Comparison of ENCODE assay signal across 19 cellular contexts in the genomic region with DNA sequence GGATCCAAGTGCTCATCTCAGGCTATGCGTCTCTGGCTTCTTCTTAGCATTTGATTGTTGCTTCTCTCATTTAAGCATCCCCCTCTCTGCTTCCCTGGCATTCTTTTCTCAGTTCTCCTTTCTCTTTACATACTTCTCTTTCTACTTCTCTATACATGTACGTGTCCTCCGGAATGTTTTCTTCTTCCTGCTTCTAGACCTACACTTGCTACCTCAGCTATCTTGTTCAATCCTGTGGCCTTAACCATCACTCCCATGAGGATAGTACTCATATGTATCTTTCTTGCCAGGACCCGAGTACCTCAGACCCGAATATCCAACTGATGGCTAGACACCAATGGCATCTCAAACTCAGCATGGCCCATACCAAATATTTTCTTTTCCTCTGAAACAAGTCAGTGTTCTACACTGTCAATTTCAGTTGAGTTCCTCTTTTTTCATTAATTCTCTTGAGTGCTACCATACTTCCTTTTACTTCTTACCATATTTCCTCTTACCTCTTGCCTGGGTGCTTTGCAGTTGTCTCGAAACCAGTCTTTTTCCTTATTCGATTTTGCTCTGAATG.
DNase-seq lines count a peak whose midpoint lies in the region; ATAC-seq and TF ChIP-seq lines count a peak whose summit lies in the region.
"Had no signal": no experiment of that assay in that cellular context is flagged by ENCODE, and none has a peak within 500 bp of the region (broad histone marks: within the 10 kb centered on the region; RNA-seq: fewer than 3 reads in every experiment).

No MANE protein-coding gene starts in this region.

- CTCF ChIA-PET in CD8-positive, alpha-beta memory T cell (lab: Charles Lee): no interaction called here

- H3K4me1 ChIP-seq in lower lobe of right lung (peaks cover 37% of the 10 kb centered on the region), right lobe of liver (peaks cover 0 to 33% (median 7%) of the 10 kb centered on the region in 4 donors)
- H3K4me1 ChIP-seq in CD8-positive, alpha-beta memory T cell (ENCODE audit: insufficient read depth, low read length): no peaks in the 10 kb centered on the region

- H3K9me3 Mint-ChIP-seq in CD8-positive, alpha-beta memory T cell: no peaks in the 10 kb centered on the region
- H3K9me3 Mint-ChIP-seq: activated CD4-positive, alpha-beta memory T cell treated with anti-CD3 and anti-CD28 coated beads, Interleukin-2, amount 10 ng/mL, durations not matched to agents 7 days and 5 days; T-helper 2 cell treated with Interferon-gamma antibody and Interleukin-4, amounts not matched to agents 5 μg/mL and 100 μg/mL, for 36 hours had no signal

- TF ChIP-seq POLR2A in right lobe of liver (IDR thresholded peaks at IDR 0.05): no peak

- no peak overlapping the region for H3K4me3 ChIP-seq in lower lobe of right lung
- H3K4me3 ChIP-seq in CD8-positive, alpha-beta memory T cell (ENCODE audit: low read length): no peak overlapping the region
- H3K4me3 ChIP-seq in right lobe of liver: no peak overlapping the region
- H3K4me3 ChIP-seq: smooth muscle cell, testis had no signal

- H3K27me3 Mint-ChIP-seq in CD8-positive, alpha-beta memory T cell: no peaks in the 10 kb centered on the region
- H3K27me3 Mint-ChIP-seq: activated CD4-positive, alpha-beta memory T cell treated with anti-CD3 and anti-CD28 coated beads, Interleukin-2, amount 10 ng/mL, durations not matched to agents 7 days and 5 days had no signal

- H3K27ac ChIP-seq in lower lobe of right lung: no peak overlapping the region
- no peak overlapping the region for H3K27ac ChIP-seq in CD8-positive, alpha-beta memory T cell (ENCODE audit: low read depth, low read length)
- no peak overlapping the region for H3K27ac ChIP-seq in right lobe of liver
- H3K27ac ChIP-seq: testis had no signal

- 71% methylated on average over 7 of the region's 7 CpGs for WGBS in right lobe of liver (ENCODE audit: insufficient coverage, low coverage, low lambda C conversion rate, missing lambda C conversion rate)

- no peaks in the 10 kb centered on the region for H3K36me3 ChIP-seq in lower lobe of right lung
- no peaks in the 10 kb centered on the region for H3K36me3 ChIP-seq in CD8-positive, alpha-beta memory T cell (ENCODE audit: insufficient read depth, low read length)
- H3K36me3 ChIP-seq in right lobe of liver: no peaks in the 10 kb centered on the region

- intact Hi-C loops in lower lobe of right lung (cut with DNase I): no loop called here
- intact Hi-C loops in right lobe of liver (cut with DNase I): no loop called here

- TF ChIP-seq CTCF in lower lobe of right lung (IDR thresholded peaks at IDR 0.05) (no peak), right lobe of liver (IDR thresholded peaks at IDR 0.05) (no peak), omental fat pad (IDR thresholded peaks at IDR 0.05) (no peak)

- no peak overlapping the region for H3K4me3 Mint-ChIP-seq in CD8-positive, alpha-beta memory T cell
- H3K4me3 Mint-ChIP-seq: activated CD4-positive, alpha-beta memory T cell treated with anti-CD3 and anti-CD28 coated beads, Interleukin-2, amount 10 ng/mL, durations not matched to agents 7 days and 5 days; T-helper 2 cell treated with Interferon-gamma antibody and Interleukin-4, amounts not matched to agents 5 μg/mL and 100 μg/mL, for 36 hours had no signal

- ATAC-seq in HG02610 (IDR thresholded peaks at IDR 0.05; ENCODE audit: unreplicated experiment): peak; percentile 51
- peak; percentile 11 to 49 for ATAC-seq in lower lobe of right lung
- ATAC-seq in right lobe of liver: no peak
- no peak for ATAC-seq in GM21447 (IDR thresholded peaks at IDR 0.05; ENCODE audit: unreplicated experiment)
- ATAC-seq in omental fat pad (ENCODE audit: low FRiP score): no peak

- no peaks in the 10 kb centered on the region for H3K27me3 ChIP-seq in lower lobe of right lung (ENCODE audit: low read depth)
- H3K27me3 ChIP-seq in CD8-positive, alpha-beta memory T cell (ENCODE audit: insufficient read depth, low read length, poor library complexity, severe bottlenecking): no peaks in the 10 kb centered on the region
- no peaks in the 10 kb centered on the region for H3K27me3 ChIP-seq in right lobe of liver
- H3K27me3 ChIP-seq: testis had no signal

- no peak overlapping the region for H3K27ac Mint-ChIP-seq in CD8-positive, alpha-beta memory T cell
- H3K27ac Mint-ChIP-seq: activated CD4-positive, alpha-beta memory T cell treated with anti-CD3 and anti-CD28 coated beads, Interleukin-2, amount 10 ng/mL, durations not matched to agents 7 days and 5 days; T-helper 2 cell treated with Interferon-gamma antibody and Interleukin-4, amounts not matched to agents 5 μg/mL and 100 μg/mL, for 36 hours had no signal

- DNase-seq in GDM1 (lab: John Stamatoyannopoulos, UW) (peak; percentile 9), NOMO-1 treated with dmso at 0.1 percent for 144 hours (lab: John Stamatoyannopoulos, UW; ENCODE audit: unreplicated experiment) (peak; percentile 55), lower lobe of right lung (no peak), right lobe of liver (no peak), omental fat pad (ENCODE audit: low spot score) (no peak)
- no peak for DNase-seq in CD8-positive, alpha-beta memory T cell
- DNase-seq: activated CD4-positive, alpha-beta memory T cell treated with anti-CD3 and anti-CD28 coated beads, Interleukin-2, amount 10 ng/mL, durations not matched to agents 7 days and 5 days; activated effector memory CD4-positive, alpha-beta T cell treated with anti-CD3 and anti-CD28 coated beads, Interleukin-2, amount 50 U/mL, for 16 hours; dermis blood vessel endothelial cell; HCEC 1CT; mammary epithelial cell; NCI-H1092 treated with DMSO at 0.1 percent for 48 hours; NCI-H446 treated with DMSO at 0.1 percent for 48 hours; nucleus accumbens; testis had no signal

- no peaks in the 10 kb centered on the region for H3K4me1 Mint-ChIP-seq in CD8-positive, alpha-beta memory T cell
- H3K4me1 Mint-ChIP-seq: activated CD4-positive, alpha-beta memory T cell treated with anti-CD3 and anti-CD28 coated beads, Interleukin-2, amount 10 ng/mL, durations not matched to agents 7 days and 5 days had no signal

- no peaks in the 10 kb centered on the region for H3K9me3 ChIP-seq in lower lobe of right lung
- no peaks in the 10 kb centered on the region for H3K9me3 ChIP-seq in CD8-positive, alpha-beta memory T cell (ENCODE audit: low read length)
- H3K9me3 ChIP-seq in right lobe of liver: no peaks in the 10 kb centered on the region
- H3K9me3 ChIP-seq: testis had no signal

- POLR2A ChIA-PET in CD8-positive, alpha-beta memory T cell (lab: Charles Lee): no interaction called here

- peaks cover 0 to 8% (median 1%) of the 10 kb centered on the region in 3 donors for H3K36me3 Mint-ChIP-seq in CD8-positive, alpha-beta memory T cell

Comparison
In these comparisons a context has a peak if more than half of its experiments do, and no peak if none do; other contexts are left out.
1. DNase-seq: peak in GDM1 (single experiment) and NOMO-1 treated with dmso at 0.1 percent for 144 hours (single experiment); none in lower lobe of right lung (single experiment), CD8-positive, alpha-beta memory T cell (0 of 5), right lobe of liver (0 of 3) and omental fat pad (single experiment).
2. ATAC-seq: peak in HG02610 (single experiment) and lower lobe of right lung (2 of 2); none in right lobe of liver (0 of 4), GM21447 (single experiment) and omental fat pad (single experiment).